In genomic region chr6:18087396-18088165, GRCh38 we compare ENCODE assay signal across 30 cellular contexts. TPM values are rescaled to one million over a fixed set of nuclear protein-coding genes. Genes with fewer than 3 reads are reported as not detected.
"Had no signal": no experiment of that assay in that cellular context is flagged by ENCODE, and none has a peak within 500 bp of the region (broad histone marks: within the 10 kb centered on the region; RNA-seq: fewer than 3 reads in every experiment).

No MANE protein-coding gene starts in this region.

- H3K4me1 Mint-ChIP-seq: activated CD4-positive, alpha-beta T cell treated with anti-CD3 and anti-CD28 coated beads, Interleukin-2, amount 10 ng/mL, durations not matched to agents 24 days and 14 days; activated T-helper 17 cell treated with anti-CD3 and anti-CD28 coated beads, Interleukin-2, amount 50 U/mL, for 72 hours had no signal

- ATAC-seq: activated CD8-positive, alpha-beta T cell treated with anti-CD3 and anti-CD28 coated beads for 36 hours; activated naive CD4-positive, alpha-beta T cell treated with anti-CD3 and anti-CD28 coated beads, Interleukin-2, amount 50 U/mL, for 72 hours; activated T-cell treated with anti-CD3 and anti-CD28 coated beads, Interleukin-2, amount 50 U/mL, for 72 hours; activated T-helper 17 cell treated with anti-CD3 and anti-CD28 coated beads, Interleukin-2, amount 50 U/mL, for 72 hours; body of pancreas; PC-3; Right ventricle myocardium inferior had no signal

- DNase-seq: activated CD4-positive, alpha-beta T cell treated with anti-CD3 and anti-CD28 coated beads, Interleukin-2, amount 10 ng/mL, durations not matched to agents 24 days and 14 days; activated CD4-positive, alpha-beta T cell treated with anti-CD3 and anti-CD28 coated beads, Interleukin-2, amount 50 U/mL, for 4 hours; activated CD8-positive, alpha-beta T cell treated with anti-CD3 and anti-CD28 coated beads for 36 hours; activated effector memory CD4-positive, alpha-beta T cell treated with anti-CD3 and anti-CD28 coated beads, Interleukin-2, amount 50 U/mL, for 16 hours; activated naive CD4-positive, alpha-beta T cell treated with Interleukin-2 at 50 U/mL for 16 hours; activated T-cell treated with anti-CD3 and anti-CD28 coated beads, Interleukin-2, amount 50 U/mL, for 1 hour; activated T-cell treated with anti-CD3 and anti-CD28 coated beads, Interleukin-2, amount 50 U/mL, for 72 hours; adrenal gland; body of pancreas; caudate nucleus; cerebellar nuclear complex; Kasumi-1; MM.1S; MV-4-11; NCI-H1092; NCI-H1436 treated with DMSO at 0.1 percent for 48 hours; NCI-H1694 treated with DMSO at 0.1 percent for 48 hours; NCI-H345; NCI-H526; NCI-H748 treated with DMSO at 0.1 percent for 48 hours; NK-92 treated with Interleukin-12 subunit alpha and Interleukin-12 subunit beta, amount 100 ng/mL, for 24 hours; PC-3; Peyer's patch; SIG-M5; T1000; WERI-Rb-1 had no signal

- H3K27ac Mint-ChIP-seq: activated CD4-positive, alpha-beta T cell treated with anti-CD3 and anti-CD28 coated beads, Interleukin-2, amount 10 ng/mL, durations not matched to agents 24 days and 14 days; activated CD8-positive, alpha-beta T cell treated with anti-CD3 and anti-CD28 coated beads for 36 hours; activated naive CD4-positive, alpha-beta T cell treated with anti-CD3 and anti-CD28 coated beads, Interleukin-2, amount 50 U/mL, for 72 hours; activated T-cell treated with anti-CD3 and anti-CD28 coated beads, Interleukin-2, amount 50 U/mL, for 72 hours; activated T-helper 17 cell treated with anti-CD3 and anti-CD28 coated beads, Interleukin-2, amount 50 U/mL, for 72 hours had no signal

- H3K9me3 Mint-ChIP-seq: activated CD4-positive, alpha-beta T cell treated with anti-CD3 and anti-CD28 coated beads, Interleukin-2, amount 10 ng/mL, durations not matched to agents 24 days and 14 days had no signal

- H3K36me3 Mint-ChIP-seq: activated naive CD4-positive, alpha-beta T cell treated with anti-CD3 and anti-CD28 coated beads, Interleukin-2, amount 50 U/mL, for 72 hours had no signal

- H3K4me3 Mint-ChIP-seq: activated CD4-positive, alpha-beta T cell treated with anti-CD3 and anti-CD28 coated beads, Interleukin-2, amount 10 ng/mL, durations not matched to agents 24 days and 14 days; activated CD8-positive, alpha-beta T cell treated with anti-CD3 and anti-CD28 coated beads for 36 hours; activated T-cell treated with anti-CD3 and anti-CD28 coated beads, Interleukin-2, amount 50 U/mL, for 72 hours; activated T-helper 17 cell treated with anti-CD3 and anti-CD28 coated beads, Interleukin-2, amount 50 U/mL, for 72 hours had no signal

RNA-seq across cellular contexts. Expression of gene NHLRC1, which starts 34.9 kb away (rescaled TPM):
- total RNA-seq: activated naive CD4-positive, alpha-beta T cell treated with anti-CD3 and anti-CD28 coated beads, Interleukin-2, amount 50 U/mL, for 72 hours; activated T-helper 17 cell treated with anti-CD3 and anti-CD28 coated beads, Interleukin-2, amount 50 U/mL, for 72 hours; astrocyte had no signal
